ENCODE assay signal across 1 cellular context in the genomic region with DNA sequence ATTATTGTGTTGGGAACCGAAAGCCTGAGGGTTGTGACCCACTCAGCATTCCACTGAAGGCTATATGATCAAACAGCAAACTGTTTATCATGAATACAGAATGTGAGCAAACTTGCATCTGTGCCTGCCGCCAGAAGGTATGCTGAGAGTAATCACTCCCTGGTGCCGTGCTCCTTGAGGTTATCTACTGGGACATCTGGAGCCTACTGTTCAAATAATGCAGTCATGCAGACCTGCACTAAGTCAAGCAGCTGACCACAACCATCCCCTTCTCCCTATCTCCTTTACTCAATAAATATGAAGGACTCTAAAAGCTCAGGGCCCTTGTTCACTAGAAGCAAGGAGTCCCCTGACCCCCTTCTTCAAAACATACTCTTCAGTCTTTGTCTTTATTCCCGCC.
TF ChIP-seq lines count a peak whose summit lies in the region.

No MANE protein-coding gene starts in this region.

TF ChIP-seq in HepG2, 621 proteins besides CTCF, POLR2A, EP300 and RAD21:
- TF ChIP-seq, protein P1, sequence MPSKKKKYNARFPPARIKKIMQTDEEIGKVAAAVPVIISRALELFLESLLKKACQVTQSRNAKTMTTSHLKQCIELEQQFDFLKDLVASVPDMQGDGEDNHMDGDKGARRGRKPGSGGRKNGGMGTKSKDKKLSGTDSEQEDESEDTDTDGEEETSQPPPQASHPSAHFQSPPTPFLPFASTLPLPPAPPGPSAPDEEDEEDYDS (CRISPR knock-in tag; IDR thresholded peaks at IDR 0.05), result no peak
- TF ChIP-seq TEAD3 (CRISPR knock-in tag; optimal IDR thresholded peaks at IDR 0.05; ENCODE audit: borderline replicate concordance), result peak; percentile 14
TF ChIP-seq in HepG2: peak in this region for 1.
